ENCODE assay signal across 19 cellular contexts in the genomic region with DNA sequence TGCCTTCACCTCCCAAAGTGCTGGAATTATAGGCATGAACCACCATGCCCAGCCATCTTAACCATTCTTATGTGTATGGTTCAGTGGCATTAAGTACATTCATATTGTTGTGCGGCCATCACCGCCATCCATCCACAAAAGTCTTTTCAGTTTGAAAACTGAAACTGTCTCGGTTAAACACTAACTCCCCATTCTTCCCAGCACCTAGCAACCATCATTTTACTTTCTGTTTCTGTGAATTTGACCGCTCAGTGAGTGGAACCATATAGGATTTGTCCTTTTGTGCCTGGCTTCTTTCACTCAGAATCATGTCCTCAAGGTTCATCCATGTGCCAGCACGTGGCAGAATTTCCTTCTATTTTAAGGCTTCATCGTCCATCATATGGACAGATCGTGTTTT.
"Had no signal": no experiment of that assay in that cellular context is flagged by ENCODE, and none has a peak within 500 bp of the region (broad histone marks: within the 10 kb centered on the region; RNA-seq: fewer than 3 reads in every experiment).

No MANE protein-coding gene starts in this region.

- H3K27ac Mint-ChIP-seq: activated B cell treated with CpG ODN at 0.5 μM for 24 hours; T-helper 2 cell treated with Interferon-gamma antibody and Interleukin-4, amounts not matched to agents 5 μg/mL and 100 μg/mL, for 36 hours; type B pancreatic cell had no signal

- H3K9me3 Mint-ChIP-seq: activated B cell treated with CpG ODN at 0.5 μM for 24 hours; brain; effector memory CD8-positive, alpha-beta T cell; naive thymus-derived CD8-positive, alpha-beta T cell; T-helper 2 cell treated with Interferon-gamma antibody and Interleukin-4, amounts not matched to agents 5 μg/mL and 100 μg/mL, for 36 hours; type B pancreatic cell had no signal

- H3K27me3 Mint-ChIP-seq: activated B cell treated with CpG ODN at 0.5 μM for 24 hours; brain; effector memory CD8-positive, alpha-beta T cell; naive thymus-derived CD8-positive, alpha-beta T cell; type B pancreatic cell had no signal

- DNase-seq: activated B cell treated with CpG ODN at 0.5 μM for 24 hours; activated CD4-positive, alpha-beta T cell treated with anti-CD3 and anti-CD28 coated beads, Interleukin-2, amount 50 U/mL, for 1 hour; anterior cingulate cortex; caudate nucleus; effector memory CD8-positive, alpha-beta T cell; esophagus squamous epithelium; left colon; lower lobe of right lung; naive thymus-derived CD8-positive, alpha-beta T cell; pancreas; right lobe of liver; small intestine; stimulated activated CD4-positive, alpha-beta T cell treated with anti-CD3 and anti-CD28 coated beads, Interleukin-4, amount 100 ng/mL, for 1 hour; testis had no signal

- ATAC-seq: effector memory CD8-positive, alpha-beta T cell; left colon; lower lobe of right lung; naive thymus-derived CD8-positive, alpha-beta T cell; pancreas had no signal

- H3K4me3 Mint-ChIP-seq: activated B cell treated with CpG ODN at 0.5 μM for 24 hours; effector memory CD8-positive, alpha-beta T cell; naive thymus-derived CD8-positive, alpha-beta T cell; T-helper 2 cell treated with Interferon-gamma antibody and Interleukin-4, amounts not matched to agents 5 μg/mL and 100 μg/mL, for 36 hours; type B pancreatic cell had no signal

- FAIRE-seq: islet of Langerhans, pancreas, small intestine, TTC549 had no signal
